Comparison of ENCODE assay signal across 8 cellular contexts in the genomic region with DNA sequence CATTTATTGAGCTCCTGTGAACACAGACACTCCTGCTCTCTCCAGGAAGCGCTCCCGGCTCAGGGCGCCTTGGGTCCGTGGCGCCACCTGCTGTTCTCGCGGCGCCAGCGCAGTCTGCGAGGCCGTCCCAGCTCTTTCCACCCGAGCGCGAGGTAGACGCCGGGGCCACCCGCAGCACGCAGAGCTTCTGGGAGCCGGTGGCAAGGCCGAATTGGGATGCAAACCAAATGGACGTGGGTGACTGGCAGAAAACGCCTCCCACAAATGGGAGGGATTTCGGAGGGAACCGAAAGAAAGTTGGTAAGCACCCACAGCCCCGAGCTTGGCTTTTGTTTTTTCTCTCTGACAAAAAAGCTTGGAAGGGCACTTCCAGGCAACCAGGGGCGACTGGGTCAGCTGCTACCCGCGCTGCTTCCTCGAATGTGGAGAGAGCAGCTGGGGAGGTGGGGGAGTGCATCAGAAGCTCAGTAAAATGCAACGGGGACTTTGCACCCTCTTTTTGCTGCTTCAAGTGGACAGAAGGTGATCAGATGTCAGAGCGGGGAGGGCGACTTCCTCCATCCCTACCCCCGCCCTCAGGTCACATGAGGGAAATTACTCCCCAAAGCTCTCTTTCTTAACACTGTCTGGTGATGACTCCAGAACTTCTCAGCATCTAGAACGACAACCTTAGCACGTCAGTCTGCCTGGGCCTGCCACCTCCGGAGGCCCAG. TPM values are rescaled to one million over a fixed set of nuclear protein-coding genes. Genes with fewer than 3 reads are reported as not detected.
A peak's percentile ranks its signal among the peaks of the same experiment; 100 is the strongest.
DNase-seq lines count a peak whose midpoint lies in the region; ATAC-seq and TF ChIP-seq lines count a peak whose summit lies in the region.

No MANE protein-coding gene starts in this region.

- H3K4me1 ChIP-seq in iPS-18a (ENCODE audit: control insufficient read depth, low read depth, low read length) (peaks cover 4% of the 10 kb centered on the region), skeletal muscle satellite cell (ENCODE audit: control insufficient read depth, insufficient read depth, low read length) (peaks cover 8% of the 10 kb centered on the region)

- peaks cover 6% of the 10 kb centered on the region for H3K36me3 Mint-ChIP-seq in MCF 10A (ENCODE audit: insufficient read depth, unreplicated experiment)

- H3K27ac ChIP-seq in iPS-18a (ENCODE audit: low read length), result no peak overlapping the region

- intact Hi-C loops in MCF 10A (cut with micrococcal nuclease), result loop anchor here (1.0 to 5.0 kb wide), 6 partner anchors 81 to 1676 kb away; a partner anchor contains a TSS

- H3K9me3 Mint-ChIP-seq in MCF 10A (ENCODE audit: unreplicated experiment), result no peaks in the 10 kb centered on the region

- CTCF ChIA-PET in MCF 10A (lab: Yijun Ruan, JAX), result interaction anchor here (0.6 to 4.2 kb wide), 78 partner anchors 9 to 1912 kb away, joined by 3 to 48 read pairs (median 5); a partner anchor contains a TSS

- no peaks in the 10 kb centered on the region for H3K9me3 ChIP-seq in iPS-18a (ENCODE audit: control insufficient read depth, low read depth, low read length)
- H3K9me3 ChIP-seq in skeletal muscle satellite cell (replicated peaks; ENCODE audit: low read length), result no peaks in the 10 kb centered on the region

- peak overlapping the region; percentile 71 for H3K4me3 Mint-ChIP-seq in MCF 10A (ENCODE audit: unreplicated experiment)

- no TSS peak for BruUV-seq in MCF 10A (replicated peaks; lab: Mats Ljungman, UMichigan)

- peak overlapping the region; percentile 77 for H3K27ac Mint-ChIP-seq in MCF 10A (ENCODE audit: low read depth, unreplicated experiment)

- no peaks in the 10 kb centered on the region for H3K36me3 ChIP-seq in iPS-18a (ENCODE audit: control insufficient read depth, low read depth, low read length)
- no peaks in the 10 kb centered on the region for H3K36me3 ChIP-seq in skeletal muscle satellite cell (ENCODE audit: insufficient read depth, low read length)

- DNase-seq in NCI-H2029 (lab: John Stamatoyannopoulos, UW), result peak; percentile 37
- DNase-seq in NCI-H2029 treated with DMSO at 0.1 percent for 48 hours (lab: John Stamatoyannopoulos, UW), result no peak
- peak; percentile 2 for DNase-seq in NCI-H187 treated with DMSO at 0.1 percent for 48 hours (lab: John Stamatoyannopoulos, UW)
- DNase-seq in UCSD-AML1 (lab: John Stamatoyannopoulos, UW; ENCODE audit: unreplicated experiment), result peak; percentile 91
- peak; percentile 79 for DNase-seq in MCF 10A (ENCODE audit: unreplicated experiment)

- peak; percentile 96 for TF ChIP-seq CTCF in MCF 10A (IDR thresholded peaks at IDR 0.05; ENCODE audit: unreplicated experiment)

- H3K4me2 ChIP-seq in skeletal muscle satellite cell (ENCODE audit: low read length), result peak overlapping the region; percentile 91

- peak overlapping the region; percentile 64 for H3K4me3 ChIP-seq in iPS-18a (ENCODE audit: low read length)
- H3K4me3 ChIP-seq in skeletal muscle satellite cell (ENCODE audit: low read length), result peak overlapping the region; percentile 75

- no peaks in the 10 kb centered on the region for H3K27me3 Mint-ChIP-seq in MCF 10A (ENCODE audit: insufficient read depth, unreplicated experiment)

- H3K27me3 ChIP-seq in iPS-18a (ENCODE audit: control insufficient read depth, insufficient read depth, low read length) (peaks cover 4% of the 10 kb centered on the region), skeletal muscle satellite cell (ENCODE audit: control insufficient read depth, insufficient read depth, low read length) (peaks cover 8% of the 10 kb centered on the region)

- H3K9ac ChIP-seq in iPS-18a (ENCODE audit: low read length) (peak overlapping the region; percentile 50), skeletal muscle satellite cell (ENCODE audit: low read depth, low read length) (peak overlapping the region; percentile 74)

- H3K4me1 Mint-ChIP-seq in MCF 10A (ENCODE audit: insufficient read depth, unreplicated experiment), result peaks cover 11% of the 10 kb centered on the region

- ATAC-seq in HG02884 (IDR thresholded peaks at IDR 0.05; ENCODE audit: unreplicated experiment), result peak; percentile 92

- POLR2A ChIA-PET in MCF 10A (lab: Yijun Ruan, JAX), result interaction anchor here (0.5 to 2.9 kb wide), 20 partner anchors 11 to 1426 kb away, joined by 3 to 25 read pairs (median 4); a partner anchor contains a TSS

RNA-seq across cellular contexts. Expression of a gene that starts 13.5 kb away (rescaled TPM):
- 26.2 and 27.9 TPM in 2 replicates for total RNA-seq in MCF 10A (2022)
- total RNA-seq in skeletal muscle satellite cell (2012; rRNA removed), result 10.7 and 15.5 TPM in 2 replicates
